Comparison of ENCODE assay signal across 1 cellular context in genomic region chr2:64862623-64863022, GRCh38.
TF ChIP-seq lines count a peak whose summit lies in the region.

No MANE protein-coding gene starts in this region.

TF ChIP-seq in HEK293, 187 proteins besides CTCF, POLR2A, EP300 and RAD21 (continued from another document):
- TF ChIP-seq PRDM6 (tag by site-specific recombination; IDR thresholded peaks at IDR 0.05) = no peak
- no peak for TF ChIP-seq ZBTB17 (tag by site-specific recombination; IDR thresholded peaks at IDR 0.05)
- no peak for TF ChIP-seq SP7 (tag by site-specific recombination; IDR thresholded peaks at IDR 0.05)
- TF ChIP-seq TCF7L2 (IDR thresholded peaks at IDR 0.05; ENCODE audit: borderline replicate concordance, low read depth, low read length) = no peak
- no peak for TF ChIP-seq IKZF3 (tag by site-specific recombination; IDR thresholded peaks at IDR 0.05)
- TF ChIP-seq ZNF324 (tag by site-specific recombination; IDR thresholded peaks at IDR 0.05) = no peak
- no peak for TF ChIP-seq AEBP2 (tag by site-specific recombination; IDR thresholded peaks at IDR 0.05; ENCODE audit: borderline replicate concordance)
- TF ChIP-seq RBAK (tag by site-specific recombination; IDR thresholded peaks at IDR 0.05) = peak; percentile 98
- TF ChIP-seq ZNF558 (tag by site-specific recombination; IDR thresholded peaks at IDR 0.05) = no peak
- TF ChIP-seq ZNF449 (tag by site-specific recombination; IDR thresholded peaks at IDR 0.05) = peak; percentile 86
- no peak for TF ChIP-seq ZNF692 (tag by site-specific recombination; IDR thresholded peaks at IDR 0.05)
- no peak for TF ChIP-seq ZBTB11 (tag by site-specific recombination; conservative IDR thresholded peaks at IDR 0.05; ENCODE audit: low read depth)
TF ChIP-seq in HEK293: peak in this region for 2.
